9 cellular contexts compared by ENCODE assay signal in the genomic region with DNA sequence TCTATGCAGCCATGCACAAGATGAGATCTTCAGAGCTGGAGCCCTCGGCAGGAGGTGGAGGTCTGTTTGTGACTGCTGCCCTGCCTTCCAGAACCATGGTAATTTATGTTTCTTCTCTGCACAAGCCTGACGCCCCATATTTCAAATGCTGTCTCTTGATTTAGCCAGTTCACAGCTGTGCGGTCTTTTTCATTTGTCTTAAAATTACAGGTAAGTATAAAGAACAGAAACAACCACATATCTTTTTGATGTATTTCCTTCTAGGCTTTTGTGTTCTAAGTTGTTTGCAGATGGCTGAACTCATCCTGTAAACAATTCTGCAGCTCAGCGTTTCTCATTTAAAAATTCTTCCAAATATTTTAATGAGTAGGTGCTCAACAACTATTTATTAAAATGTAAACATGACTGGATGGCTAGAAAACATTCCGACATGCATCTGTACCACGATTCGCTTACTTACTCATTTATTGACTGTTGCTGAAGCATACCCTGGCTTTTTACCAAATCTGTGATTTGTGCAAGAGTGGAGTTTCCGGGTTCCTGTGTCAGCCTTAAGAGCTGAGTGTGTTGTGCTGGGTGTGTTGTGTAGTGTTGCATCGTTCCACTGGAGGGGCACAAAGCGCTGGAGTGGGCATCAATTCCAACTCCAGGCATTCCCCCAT. TPM values are rescaled to one million over a fixed set of nuclear protein-coding genes. Genes with fewer than 3 reads are reported as not detected.
DNase-seq lines count a peak whose midpoint lies in the region; ATAC-seq, FAIRE-seq and TF ChIP-seq lines count a peak whose summit lies in the region.
"Had no signal": no experiment of that assay in that cellular context is flagged by ENCODE, and none has a peak within 500 bp of the region (broad histone marks: within the 10 kb centered on the region; RNA-seq: fewer than 3 reads in every experiment).

No MANE protein-coding gene starts in this region.

- H3K4me2 ChIP-seq in astrocyte (ENCODE audit: low read length) = no peak overlapping the region

- H3K79me2 ChIP-seq in astrocyte (ENCODE audit: insufficient read depth, low read length) = peaks cover 63% of the 10 kb centered on the region

- H3K4me1 ChIP-seq in astrocyte (ENCODE audit: insufficient read depth, low read length) (peaks cover 6% of the 10 kb centered on the region), aorta (ENCODE audit: control insufficient read depth in 1 of 2, insufficient read depth in 2 of 2, low read length in 2 of 2) (peaks cover 4 to 9% of the 10 kb centered on the region in 2 donors)

- peak; percentile 81 to 85 for ATAC-seq in natural killer cell treated with Interleukin-12 subunit alpha and Interleukin-12 subunit beta and Interleukin-15 and Interleukin-18, amount 100 ng/mL, for 72 hours
- no peak for ATAC-seq in aorta (ENCODE audit: low FRiP score)
- ATAC-seq: HCT116 had no signal

- no peaks in the 10 kb centered on the region for H3K27me3 ChIP-seq in astrocyte (ENCODE audit: insufficient read depth, low read length)
- no peaks in the 10 kb centered on the region for H3K27me3 ChIP-seq in aorta (ENCODE audit: control insufficient read depth in 1 of 2, insufficient read depth in 2 of 2, low read length in 1 of 2)

- H3K9me3 ChIP-seq in astrocyte (ENCODE audit: insufficient read depth, low read depth, low read length) = no peaks in the 10 kb centered on the region
- no peaks in the 10 kb centered on the region for H3K9me3 ChIP-seq in aorta (ENCODE audit: control insufficient read depth, low read length)

- H3K27ac Mint-ChIP-seq in astrocyte (ENCODE audit: unreplicated experiment) = no peak overlapping the region
- peak overlapping the region; percentile 92 to 94 for H3K27ac Mint-ChIP-seq in natural killer cell treated with Interleukin-12 subunit alpha and Interleukin-12 subunit beta and Interleukin-15 and Interleukin-18, amount 100 ng/mL, for 72 hours

- 78 to 83% methylated on average over 10 of the region's 10 CpGs for WGBS in aorta, 2 donors

- DNase-seq in EL (peak; percentile 84), astrocyte (ENCODE audit: low read depth) (peak; percentile 50), NCI-H2196 treated with DMSO at 0.1 percent for 48 hours (lab: John Stamatoyannopoulos, UW; ENCODE audit: unreplicated experiment) (no peak), DMS114 treated with DMSO at 0.1 percent for 48 hours (lab: John Stamatoyannopoulos, UW; ENCODE audit: unreplicated experiment) (no peak), NCI-H128 (lab: John Stamatoyannopoulos, UW; ENCODE audit: unreplicated experiment) (no peak), aorta (no peak)
- DNase-seq in Jurkat, Clone E6-1 (ENCODE audit: low read depth, low spot score) = peak; percentile 87
- DNase-seq in natural killer cell treated with Interleukin-12 subunit alpha and Interleukin-12 subunit beta and Interleukin-15 and Interleukin-18, amount 100 ng/mL, for 72 hours (ENCODE audit: low spot score) = peak; percentile 82

- H3K4me1 Mint-ChIP-seq in astrocyte (ENCODE audit: low read depth, unreplicated experiment) = peaks cover 27% of the 10 kb centered on the region
- peaks cover 78 to 85% of the 10 kb centered on the region in 2 donors for H3K4me1 Mint-ChIP-seq in natural killer cell treated with Interleukin-12 subunit alpha and Interleukin-12 subunit beta and Interleukin-15 and Interleukin-18, amount 100 ng/mL, for 72 hours (ENCODE audit: low read depth in 2 of 2)

- H3K9me3 Mint-ChIP-seq in astrocyte (ENCODE audit: unreplicated experiment) = no peaks in the 10 kb centered on the region
- no peaks in the 10 kb centered on the region for H3K9me3 Mint-ChIP-seq in natural killer cell treated with Interleukin-12 subunit alpha and Interleukin-12 subunit beta and Interleukin-15 and Interleukin-18, amount 100 ng/mL, for 72 hours

- H3K36me3 ChIP-seq in astrocyte (ENCODE audit: insufficient read depth, low read length) (no peaks in the 10 kb centered on the region), aorta (ENCODE audit: control insufficient read depth in 1 of 2, insufficient read depth in 2 of 2, low read length in 1 of 2) (no peaks in the 10 kb centered on the region)

- no peak for TF ChIP-seq CTCF in astrocyte (IDR thresholded peaks at IDR 0.05; ENCODE audit: insufficient read depth, low read depth, low read length)

- H3K9ac ChIP-seq in astrocyte (ENCODE audit: low read length) = no peak overlapping the region

- peaks cover 14% of the 10 kb centered on the region for H3K36me3 Mint-ChIP-seq in astrocyte (ENCODE audit: low read depth, unreplicated experiment)
- no peaks in the 10 kb centered on the region for H3K36me3 Mint-ChIP-seq in natural killer cell treated with Interleukin-12 subunit alpha and Interleukin-12 subunit beta and Interleukin-15 and Interleukin-18, amount 100 ng/mL, for 72 hours

- no peak for FAIRE-seq in astrocyte (lab: Jason Lieb, UNC)

- H3K27me3 Mint-ChIP-seq in astrocyte (ENCODE audit: low read depth, unreplicated experiment) = no peaks in the 10 kb centered on the region
- no peaks in the 10 kb centered on the region for H3K27me3 Mint-ChIP-seq in natural killer cell treated with Interleukin-12 subunit alpha and Interleukin-12 subunit beta and Interleukin-15 and Interleukin-18, amount 100 ng/mL, for 72 hours

- no peak overlapping the region for H2AFZ ChIP-seq in astrocyte (ENCODE audit: low read depth, low read length)

- peaks cover 40% of the 10 kb centered on the region for H4K20me1 ChIP-seq in astrocyte (ENCODE audit: insufficient read depth, low read length)

- peak overlapping the region; percentile 14; the same call in 1 of the 2 replicates for H3K4me3 ChIP-seq in Jurkat, Clone E6-1 (ENCODE audit: low read length)
- no peak overlapping the region for H3K4me3 ChIP-seq in astrocyte (ENCODE audit: insufficient read depth, low read depth, low read length)
- no peak overlapping the region for H3K4me3 ChIP-seq in aorta (ENCODE audit: low read length in 2 of 2)

- intact Hi-C loops in aorta (cut with DNase I) = no loop called here

- H3K4me3 Mint-ChIP-seq in astrocyte (ENCODE audit: unreplicated experiment) = no peak overlapping the region
- H3K4me3 Mint-ChIP-seq in natural killer cell treated with Interleukin-12 subunit alpha and Interleukin-12 subunit beta and Interleukin-15 and Interleukin-18, amount 100 ng/mL, for 72 hours = peak overlapping the region; percentile 69

- no peak overlapping the region for H3K27ac ChIP-seq in astrocyte (ENCODE audit: low read depth, low read length)
- no peak overlapping the region for H3K27ac ChIP-seq in aorta (ENCODE audit: low read depth in 1 of 2, low read length in 2 of 2)

RNA-seq across cellular contexts. Expression of a gene that starts 58.9 kb away (rescaled TPM):
- 71.7 TPM for polyA plus RNA-seq in Jurkat, Clone E6-1 (2012; ENCODE audit: insufficient read depth, insufficient read length)
- total RNA-seq in astrocyte = 36.8 and 37.9 TPM in 2 replicates
- 100 to 1,000 TPM; 149 to 152 TPM for total RNA-seq in natural killer cell treated with Interleukin-12 subunit alpha and Interleukin-12 subunit beta and Interleukin-15 and Interleukin-18, amount 100 ng/mL, for 72 hours
- 10 to 100 TPM; 77.9 to 90.3 TPM for total RNA-seq in aorta
- 10 to 100 TPM; 24.2 to 29.3 TPM for polyA plus RNA-seq in aorta

Comparison
In these comparisons a context has a peak if more than half of its experiments do, and no peak if none do; other contexts are left out.
1. DNase-seq: peak in EL (single experiment), Jurkat, Clone E6-1 (single experiment), astrocyte (single experiment) and natural killer cell treated with Interleukin-12 subunit alpha and Interleukin-12 subunit beta and Interleukin-15 and Interleukin-18, amount 100 ng/mL, for 72 hours (single experiment); none in NCI-H2196 treated with DMSO at 0.1 percent for 48 hours (single experiment), DMS114 treated with DMSO at 0.1 percent for 48 hours (single experiment), NCI-H128 (single experiment) and aorta (0 of 2).